1 cellular context compared by ENCODE assay signal in the genomic region with DNA sequence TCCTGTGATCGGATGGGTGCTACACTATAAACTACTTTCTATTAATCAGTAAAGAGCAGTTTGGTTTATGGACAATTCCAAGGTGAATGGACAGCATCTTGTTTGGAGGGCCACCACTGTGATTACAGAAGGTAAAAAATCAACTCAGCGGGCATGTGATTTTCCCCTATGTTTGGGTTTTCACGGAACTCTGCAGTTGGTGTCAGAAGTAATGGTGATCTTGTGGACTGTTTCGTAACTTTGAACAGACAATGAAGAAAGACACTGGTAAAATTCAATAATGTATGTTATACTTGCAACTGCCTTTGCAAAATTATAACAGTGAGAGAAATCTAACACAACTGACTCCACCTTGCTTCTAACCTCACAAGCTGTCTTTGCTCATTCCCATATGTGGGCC.
TF ChIP-seq lines count a peak whose summit lies in the region.

No MANE protein-coding gene starts in this region.

TF ChIP-seq in K562, 482 proteins besides CTCF, POLR2A, EP300 and RAD21 (continued from another document):
- TF ChIP-seq, protein P1, sequence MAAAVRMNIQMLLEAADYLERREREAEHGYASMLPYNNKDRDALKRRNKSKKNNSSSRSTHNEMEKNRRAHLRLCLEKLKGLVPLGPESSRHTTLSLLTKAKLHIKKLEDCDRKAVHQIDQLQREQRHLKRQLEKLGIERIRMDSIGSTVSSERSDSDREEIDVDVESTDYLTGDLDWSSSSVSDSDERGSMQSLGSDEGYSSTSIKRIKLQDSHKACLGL (CRISPR knock-in tag; IDR thresholded peaks at IDR 0.05; ENCODE audit: borderline replicate concordance, poor library complexity, severe bottlenecking), result no peak
- TF ChIP-seq ZKSCAN3 (CRISPR knock-in tag; IDR thresholded peaks at IDR 0.05), result no peak
- no peak for TF ChIP-seq ZNF830 (CRISPR knock-in tag; IDR thresholded peaks at IDR 0.05)
- no peak for TF ChIP-seq GABPB1 (CRISPR knock-in tag; IDR thresholded peaks at IDR 0.05)
- TF ChIP-seq ZNF699 (CRISPR knock-in tag; IDR thresholded peaks at IDR 0.05; ENCODE audit: insufficient replicate concordance), result no peak
- no peak for TF ChIP-seq ZNF436 (CRISPR knock-in tag; IDR thresholded peaks at IDR 0.05)
- TF ChIP-seq NFIC (IDR thresholded peaks at IDR 0.05), result no peak
- no peak for TF ChIP-seq ZNF311 (CRISPR knock-in tag; IDR thresholded peaks at IDR 0.05)
- TF ChIP-seq, protein P2, sequence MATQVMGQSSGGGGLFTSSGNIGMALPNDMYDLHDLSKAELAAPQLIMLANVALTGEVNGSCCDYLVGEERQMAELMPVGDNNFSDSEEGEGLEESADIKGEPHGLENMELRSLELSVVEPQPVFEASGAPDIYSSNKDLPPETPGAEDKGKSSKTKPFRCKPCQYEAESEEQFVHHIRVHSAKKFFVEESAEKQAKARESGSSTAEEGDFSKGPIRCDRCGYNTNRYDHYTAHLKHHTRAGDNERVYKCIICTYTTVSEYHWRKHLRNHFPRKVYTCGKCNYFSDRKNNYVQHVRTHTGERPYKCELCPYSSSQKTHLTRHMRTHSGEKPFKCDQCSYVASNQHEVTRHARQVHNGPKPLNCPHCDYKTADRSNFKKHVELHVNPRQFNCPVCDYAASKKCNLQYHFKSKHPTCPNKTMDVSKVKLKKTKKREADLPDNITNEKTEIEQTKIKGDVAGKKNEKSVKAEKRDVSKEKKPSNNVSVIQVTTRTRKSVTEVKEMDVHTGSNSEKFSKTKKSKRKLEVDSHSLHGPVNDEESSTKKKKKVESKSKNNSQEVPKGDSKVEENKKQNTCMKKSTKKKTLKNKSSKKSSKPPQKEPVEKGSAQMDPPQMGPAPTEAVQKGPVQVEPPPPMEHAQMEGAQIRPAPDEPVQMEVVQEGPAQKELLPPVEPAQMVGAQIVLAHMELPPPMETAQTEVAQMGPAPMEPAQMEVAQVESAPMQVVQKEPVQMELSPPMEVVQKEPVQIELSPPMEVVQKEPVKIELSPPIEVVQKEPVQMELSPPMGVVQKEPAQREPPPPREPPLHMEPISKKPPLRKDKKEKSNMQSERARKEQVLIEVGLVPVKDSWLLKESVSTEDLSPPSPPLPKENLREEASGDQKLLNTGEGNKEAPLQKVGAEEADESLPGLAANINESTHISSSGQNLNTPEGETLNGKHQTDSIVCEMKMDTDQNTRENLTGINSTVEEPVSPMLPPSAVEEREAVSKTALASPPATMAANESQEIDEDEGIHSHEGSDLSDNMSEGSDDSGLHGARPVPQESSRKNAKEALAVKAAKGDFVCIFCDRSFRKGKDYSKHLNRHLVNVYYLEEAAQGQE (CRISPR knock-in tag; IDR thresholded peaks at IDR 0.05; ENCODE audit: low read depth), result no peak
- no peak for TF ChIP-seq MBD2 (IDR thresholded peaks at IDR 0.05; ENCODE audit: borderline replicate concordance, low read depth)
- TF ChIP-seq, protein P3, sequence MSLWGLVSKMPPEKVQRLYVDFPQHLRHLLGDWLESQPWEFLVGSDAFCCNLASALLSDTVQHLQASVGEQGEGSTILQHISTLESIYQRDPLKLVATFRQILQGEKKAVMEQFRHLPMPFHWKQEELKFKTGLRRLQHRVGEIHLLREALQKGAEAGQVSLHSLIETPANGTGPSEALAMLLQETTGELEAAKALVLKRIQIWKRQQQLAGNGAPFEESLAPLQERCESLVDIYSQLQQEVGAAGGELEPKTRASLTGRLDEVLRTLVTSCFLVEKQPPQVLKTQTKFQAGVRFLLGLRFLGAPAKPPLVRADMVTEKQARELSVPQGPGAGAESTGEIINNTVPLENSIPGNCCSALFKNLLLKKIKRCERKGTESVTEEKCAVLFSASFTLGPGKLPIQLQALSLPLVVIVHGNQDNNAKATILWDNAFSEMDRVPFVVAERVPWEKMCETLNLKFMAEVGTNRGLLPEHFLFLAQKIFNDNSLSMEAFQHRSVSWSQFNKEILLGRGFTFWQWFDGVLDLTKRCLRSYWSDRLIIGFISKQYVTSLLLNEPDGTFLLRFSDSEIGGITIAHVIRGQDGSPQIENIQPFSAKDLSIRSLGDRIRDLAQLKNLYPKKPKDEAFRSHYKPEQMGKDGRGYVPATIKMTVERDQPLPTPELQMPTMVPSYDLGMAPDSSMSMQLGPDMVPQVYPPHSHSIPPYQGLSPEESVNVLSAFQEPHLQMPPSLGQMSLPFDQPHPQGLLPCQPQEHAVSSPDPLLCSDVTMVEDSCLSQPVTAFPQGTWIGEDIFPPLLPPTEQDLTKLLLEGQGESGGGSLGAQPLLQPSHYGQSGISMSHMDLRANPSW (CRISPR knock-in tag; IDR thresholded peaks at IDR 0.05), result no peak
- TF ChIP-seq NUFIP1 (IDR thresholded peaks at IDR 0.05; ENCODE audit: partially characterized antibody), result no peak
- TF ChIP-seq GABPB2 (CRISPR knock-in tag; conservative IDR thresholded peaks at IDR 0.05), result no peak
